In genomic region chr10:119567978-119568377, GRCh38 we compare ENCODE assay signal across 21 cellular contexts. TPM values are rescaled to one million over a fixed set of nuclear protein-coding genes. Genes with fewer than 3 reads are reported as not detected.
DNase-seq lines count a peak whose midpoint lies in the region; ATAC-seq and TF ChIP-seq lines count a peak whose summit lies in the region.
"Had no signal": no experiment of that assay in that cellular context is flagged by ENCODE, and none has a peak within 500 bp of the region (broad histone marks: within the 10 kb centered on the region; RNA-seq: fewer than 3 reads in every experiment).

No MANE protein-coding gene starts in this region.

- H3K9me3 ChIP-seq in sigmoid colon (no peaks in the 10 kb centered on the region), colonic mucosa (no peaks in the 10 kb centered on the region)
- H3K9me3 ChIP-seq in CD8-positive, alpha-beta T cell (ENCODE audit: low read length), result no peaks in the 10 kb centered on the region
- H3K9me3 ChIP-seq: A549 had no signal

- POLR2A ChIA-PET in activated B cell treated with CpG ODN at 0.5 μM for 24 hours (lab: Charles Lee), result interaction anchor here (0.7 kb wide), 2 partner anchors 20 to 25 kb away, joined by 3 to 4 read pairs; partner anchors contain the start of gene RGS10
- POLR2A ChIA-PET in CD8-positive, alpha-beta T cell (lab: Charles Lee), result no interaction called here

- H3K27ac ChIP-seq in sigmoid colon (peak overlapping the region in 3 of 4 donors; percentile 68 to 79 (median 74)), colonic mucosa (no peak overlapping the region)
- H3K27ac ChIP-seq in CD8-positive, alpha-beta T cell (ENCODE audit: low read depth, low read length), result no peak overlapping the region
- H3K27ac ChIP-seq: A549 had no signal

- H3K4me3 ChIP-seq in GM12864 (ENCODE audit: low read depth, low read length) (no peak overlapping the region), sigmoid colon (no peak overlapping the region), colonic mucosa (no peak overlapping the region)
- H3K4me3 ChIP-seq in CD8-positive, alpha-beta T cell (ENCODE audit: low read depth, low read length), result no peak overlapping the region
- H3K4me3 ChIP-seq: A549 had no signal

- peaks cover 26% of the 10 kb centered on the region for H3K4me1 Mint-ChIP-seq in activated B cell treated with CpG ODN at 0.5 μM for 24 hours
- no peaks in the 10 kb centered on the region for H3K4me1 Mint-ChIP-seq in CD8-positive, alpha-beta T cell (ENCODE audit: low read depth)

- TF ChIP-seq POLR2A in sigmoid colon (IDR thresholded peaks at IDR 0.05), result no peak
- TF ChIP-seq POLR2A in GM18505 (IDR thresholded peaks at IDR 0.05; ENCODE audit: borderline replicate concordance, extremely low read depth, insufficient read depth, insufficient read length), result no peak

- DNase-seq in GM12864 (ENCODE audit: low read depth) (peak; percentile 33), activated B cell treated with CpG ODN at 0.5 μM for 24 hours (no peak), sigmoid colon (no peak), colonic mucosa (no peak), ecto neural progenitor cell (ENCODE audit: low spot score) (no peak)
- DNase-seq in CD8-positive, alpha-beta T cell, result no peak
- DNase-seq: C1 segment of cervical spinal cord; DMS 273 treated with DMSO at 0.1 percent for 48 hours; KBM-7; NCI-H1048; NCI-H146; NCI-H2227 treated with DMSO at 0.1 percent for 48 hours; NCI-H526 treated with DMSO at 0.1 percent for 48 hours; NK-92 treated with Interleukin-12 subunit alpha and Interleukin-12 subunit beta, amount 100 ng/mL, for 24 hours; OCI-M1; SHP77 treated with DMSO at 0.1 percent for 48 hours had no signal

- no peak overlapping the region for H3K9ac ChIP-seq in colonic mucosa (ENCODE audit: low read depth in 2 of 2, low read length in 2 of 2)

- TF ChIP-seq CTCF in GM12864 (IDR thresholded peaks at IDR 0.05; ENCODE audit: low read depth, low read length, missing control alignments) (no peak), activated B cell treated with CpG ODN at 0.5 μM for 24 hours (IDR thresholded peaks at IDR 0.05) (no peak), sigmoid colon (IDR thresholded peaks at IDR 0.05) (no peak), colonic mucosa (IDR thresholded peaks at IDR 0.05) (no peak)
- TF ChIP-seq CTCF in CD8-positive, alpha-beta T cell (IDR thresholded peaks at IDR 0.05), result no peak

- 80 to 86% methylated on average over 8 of the region's 8 CpGs for WGBS in sigmoid colon, 2 donors

- ATAC-seq in GM18868 (IDR thresholded peaks at IDR 0.05; ENCODE audit: unreplicated experiment) (peak; percentile 60), activated B cell treated with CpG ODN at 0.5 μM for 24 hours (ENCODE audit: low read depth) (no peak), GM18505 (IDR thresholded peaks at IDR 0.05; ENCODE audit: unreplicated experiment) (no peak)
- no peak for ATAC-seq in CD8-positive, alpha-beta T cell
- ATAC-seq: A549, SK-N-SH treated with all-trans-retinoic acid at 6 μM for 48 hours had no signal

- no peaks in the 10 kb centered on the region for H3K9me3 Mint-ChIP-seq in activated B cell treated with CpG ODN at 0.5 μM for 24 hours
- no peaks in the 10 kb centered on the region for H3K9me3 Mint-ChIP-seq in CD8-positive, alpha-beta T cell
- H3K9me3 Mint-ChIP-seq: T-helper 1 cell treated with Interleukin-12 subunit alpha and Interleukin-12 subunit beta and Interleukin-4 antibody, amounts not matched to agents 30 μg/mL and 1 μg/mL, for 36 hours had no signal

- H3K27me3 ChIP-seq in sigmoid colon, result no peaks in the 10 kb centered on the region
- H3K27me3 ChIP-seq in colonic mucosa, result no peaks in the 10 kb centered on the region
- H3K27me3 ChIP-seq in CD8-positive, alpha-beta T cell (ENCODE audit: insufficient read depth, low read length), result no peaks in the 10 kb centered on the region

- H3K4me1 ChIP-seq in sigmoid colon (peaks cover 0 to 45% (median 31%) of the 10 kb centered on the region in 4 donors), colonic mucosa (no peaks in the 10 kb centered on the region)
- no peaks in the 10 kb centered on the region for H3K4me1 ChIP-seq in CD8-positive, alpha-beta T cell (ENCODE audit: insufficient read depth, low read length)
- H3K4me1 ChIP-seq: A549 had no signal

- peak overlapping the region; percentile 52 for H3K4me3 Mint-ChIP-seq in activated B cell treated with CpG ODN at 0.5 μM for 24 hours
- no peak overlapping the region for H3K4me3 Mint-ChIP-seq in CD8-positive, alpha-beta T cell
- H3K4me3 Mint-ChIP-seq: T-helper 1 cell treated with Interleukin-12 subunit alpha and Interleukin-12 subunit beta and Interleukin-4 antibody, amounts not matched to agents 30 μg/mL and 1 μg/mL, for 36 hours had no signal

- H3K27ac Mint-ChIP-seq in activated B cell treated with CpG ODN at 0.5 μM for 24 hours, result no peak overlapping the region
- H3K27ac Mint-ChIP-seq in CD8-positive, alpha-beta T cell, result no peak overlapping the region
- H3K27ac Mint-ChIP-seq: T-helper 1 cell treated with Interleukin-12 subunit alpha and Interleukin-12 subunit beta and Interleukin-4 antibody, amounts not matched to agents 30 μg/mL and 1 μg/mL, for 36 hours had no signal

- H3K36me3 ChIP-seq in sigmoid colon (peaks cover 0 to 11% (median 2%) of the 10 kb centered on the region in 4 donors), colonic mucosa (no peaks in the 10 kb centered on the region)
- no peaks in the 10 kb centered on the region for H3K36me3 ChIP-seq in CD8-positive, alpha-beta T cell (ENCODE audit: insufficient read depth, low read length)

- H3K36me3 Mint-ChIP-seq in activated B cell treated with CpG ODN at 0.5 μM for 24 hours (ENCODE audit: low read depth), result peaks cover 10% of the 10 kb centered on the region
- H3K36me3 Mint-ChIP-seq in CD8-positive, alpha-beta T cell, result peaks cover 6% of the 10 kb centered on the region

- no peak for TF ChIP-seq EP300 in sigmoid colon (IDR thresholded peaks at IDR 0.05)

- intact Hi-C loops in activated B cell treated with CpG ODN at 0.5 μM for 24 hours (cut with micrococcal nuclease), result no loop called here
- intact Hi-C loops in sigmoid colon (cut with DNase I), result no loop called here
- intact Hi-C loops in colonic mucosa (cut with DNase I), result no loop called here
- intact Hi-C loops in CD8-positive, alpha-beta T cell (cut with DNase I, micrococcal nuclease), result no loop called here

- CTCF ChIA-PET in activated B cell treated with CpG ODN at 0.5 μM for 24 hours (lab: Charles Lee), result no interaction called here
- CTCF ChIA-PET in CD8-positive, alpha-beta T cell (lab: Charles Lee), result no interaction called here

- no peaks in the 10 kb centered on the region for H3K27me3 Mint-ChIP-seq in activated B cell treated with CpG ODN at 0.5 μM for 24 hours
- no peaks in the 10 kb centered on the region for H3K27me3 Mint-ChIP-seq in CD8-positive, alpha-beta T cell (ENCODE audit: low read depth)

RNA-seq across cellular contexts. Expression of gene RGS10, which starts 25.5 kb away (rescaled TPM):
- total RNA-seq in activated B cell treated with CpG ODN at 0.5 μM for 24 hours (53.5 and 56.6 TPM in 2 replicates), sigmoid colon (100 to 1,000 TPM; 125 to 192 (median 167) TPM), colonic mucosa (10 to 100 TPM; 17.8 to 23.6 TPM)
- 100 to 1,000 TPM in 1 of 3 donors, 10 to 100 TPM in 2; 54.1 to 106 (median 64.3) TPM for polyA plus RNA-seq in sigmoid colon
- total RNA-seq in CD8-positive, alpha-beta T cell, result 100 to 1,000 TPM; 145 to 152 TPM

RNA-seq across cellular contexts. Expression of gene TIAL1, which starts 28.8 kb away (rescaled TPM):
- total RNA-seq in activated B cell treated with CpG ODN at 0.5 μM for 24 hours, result 142 and 155 TPM in 2 replicates
- 100 to 1,000 TPM in 1 of 4 donors, 10 to 100 TPM in 3; 68.3 to 132 (median 90.0) TPM for total RNA-seq in sigmoid colon
- 10 to 100 TPM; 29.4 to 47.8 (median 30.1) TPM for polyA plus RNA-seq in sigmoid colon
- 100 to 1,000 TPM; 104 to 126 TPM for total RNA-seq in colonic mucosa
- 100 to 1,000 TPM; 159 to 172 TPM for total RNA-seq in CD8-positive, alpha-beta T cell

Comparison
In these comparisons a context has a peak if more than half of its experiments do, and no peak if none do; other contexts are left out.
1. H3K27ac ChIP-seq: peak in sigmoid colon (3 of 4); none in colonic mucosa (single experiment) and CD8-positive, alpha-beta T cell (single experiment).